Comparison of ENCODE assay signal across 1 cellular context in the genomic region with DNA sequence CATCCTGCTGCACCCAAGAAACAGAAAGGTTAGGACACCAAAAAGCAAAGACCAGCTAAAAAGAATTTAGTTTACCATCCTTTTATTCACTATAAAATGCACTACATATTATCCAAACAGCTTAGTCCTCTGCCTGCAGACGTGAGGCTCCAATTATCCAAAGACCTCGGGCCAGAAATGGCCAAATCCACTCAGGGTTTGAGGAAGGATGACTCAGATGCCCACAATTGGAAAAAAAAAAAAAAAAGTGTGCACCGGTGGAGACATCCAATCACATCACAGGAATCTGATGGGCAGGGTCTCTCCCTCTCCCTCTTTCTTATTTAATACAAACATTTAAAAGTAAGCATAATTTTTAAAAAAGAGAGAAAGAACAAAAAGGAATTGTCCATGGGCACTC.
TF ChIP-seq lines count a peak whose summit lies in the region.

No MANE protein-coding gene starts in this region.

TF ChIP-seq in IMR-90, 13 proteins besides CTCF, POLR2A, EP300 and RAD21 (continued from another document):
- TF ChIP-seq RFX5 (IDR thresholded peaks at IDR 0.05; ENCODE audit: low read depth, low read length) (no peak), SMC3 (IDR thresholded peaks at IDR 0.05; ENCODE audit: low read depth, low read length) (no peak)
